ENCODE assay signal across 8 cellular contexts in genomic region chr17:75033346-75034235, GRCh38. TPM values are rescaled to one million over a fixed set of nuclear protein-coding genes. Genes with fewer than 3 reads are reported as not detected.
DNase-seq lines count a peak whose midpoint lies in the region; ATAC-seq and TF ChIP-seq lines count a peak whose summit lies in the region.

No MANE protein-coding gene starts in this region.

- H3K27me3 ChIP-seq in ascending aorta (no peaks in the 10 kb centered on the region), right cardiac atrium (ENCODE audit: control insufficient read depth, insufficient read depth) (no peaks in the 10 kb centered on the region), prostate gland (replicated peaks; ENCODE audit: insufficient read depth) (no peaks in the 10 kb centered on the region), upper lobe of left lung (no peaks in the 10 kb centered on the region)

- DNase-seq in GF-D8 (lab: John Stamatoyannopoulos, UW) (peak; percentile 69), NCI-H187 treated with DMSO at 0.1 percent for 48 hours (lab: John Stamatoyannopoulos, UW) (peak; percentile 58), T-helper 9 cell (peak; percentile 77), ascending aorta (ENCODE audit: low spot score in 2 of 2) (peak; percentile 77 to 97), right cardiac atrium (peak; percentile 87 to 97 (median 96)), prostate gland (ENCODE audit: low spot score) (peak; percentile 91), upper lobe of left lung (peak; percentile 91 to 93)

- H3K36me3 ChIP-seq in ascending aorta, result peaks cover 4 to 8% of the 10 kb centered on the region in 2 donors
- H3K36me3 ChIP-seq in prostate gland, result no peaks in the 10 kb centered on the region
- H3K36me3 ChIP-seq in upper lobe of left lung, result peaks cover 4 to 8% (median 6%) of the 10 kb centered on the region in 4 donors

- TF ChIP-seq CTCF in ascending aorta (IDR thresholded peaks at IDR 0.05) (no peak), prostate gland (IDR thresholded peaks at IDR 0.05) (peak in 1 of 4 experiments; percentile 23), upper lobe of left lung (IDR thresholded peaks at IDR 0.05) (no peak)

- TF ChIP-seq POLR2A in prostate gland (IDR thresholded peaks at IDR 0.05) (no peak), upper lobe of left lung (IDR thresholded peaks at IDR 0.05) (no peak)

- peaks cover 0 to 19% of the 10 kb centered on the region in 2 donors for H3K4me1 ChIP-seq in ascending aorta
- peaks cover 3% of the 10 kb centered on the region for H3K4me1 ChIP-seq in right cardiac atrium (ENCODE audit: control insufficient read depth, insufficient read depth, low read length)
- H3K4me1 ChIP-seq in prostate gland (replicated peaks), result peaks cover 6% of the 10 kb centered on the region
- peaks cover 36 to 47% (median 40%) of the 10 kb centered on the region in 4 donors for H3K4me1 ChIP-seq in upper lobe of left lung

- H3K27ac ChIP-seq in ascending aorta, result peak overlapping the region; percentile 91 to 95
- peak overlapping the region; percentile 21 for H3K27ac ChIP-seq in right cardiac atrium (ENCODE audit: low read length)
- peak overlapping the region; percentile 73 to 91 for H3K27ac ChIP-seq in prostate gland
- H3K27ac ChIP-seq in upper lobe of left lung, result peak overlapping the region; percentile 82 to 91 (median 88)

- under 1% methylated on average over 36 of the region's 36 CpGs for WGBS in right cardiac atrium
- WGBS in prostate gland, result 2% methylated on average over 36 of the region's 36 CpGs
- WGBS in upper lobe of left lung, 2 donors, result 2% methylated on average over 23 to 30 of the region's 36 CpGs

- H3K9me3 ChIP-seq in ascending aorta (no peaks in the 10 kb centered on the region), right cardiac atrium (ENCODE audit: control insufficient read depth, low read length) (no peaks in the 10 kb centered on the region), prostate gland (no peaks in the 10 kb centered on the region), upper lobe of left lung (no peaks in the 10 kb centered on the region)

- ATAC-seq in HG02852 (IDR thresholded peaks at IDR 0.05; ENCODE audit: unreplicated experiment) (peak; percentile 41), right cardiac atrium (peak; percentile 61 to 80), upper lobe of left lung (ENCODE audit: low FRiP score in 2 of 2) (peak; percentile 66 to 85)

- intact Hi-C loops in ascending aorta (cut with DNase I) (loop anchor here (5.0 to 10.0 kb wide), 3 partner anchors 149 to 1231 kb away; partner anchors contain the start of genes CASKIN2, SUMO2, TSEN54 and UBALD2), right cardiac atrium (cut with DNase I) (loop anchor here in 1 of 4 donors (10.0 kb wide), 1 partner anchor 49 kb away; the partner anchor contains the start of gene CDR2L), prostate gland (cut with DNase I) (loop anchor here (5.0 kb wide), 1 partner anchor 71 kb away; no protein-coding TSS in a partner anchor)

- no peak for TF ChIP-seq EP300 in upper lobe of left lung (IDR thresholded peaks at IDR 0.05)

- H3K4me3 ChIP-seq in ascending aorta (peak overlapping the region; percentile 76 to 79), right cardiac atrium (ENCODE audit: low read length) (peak overlapping the region; percentile 40), prostate gland (peak overlapping the region; percentile 35 to 52), upper lobe of left lung (peak overlapping the region; percentile 18 to 75 (median 64))

RNA-seq across cellular contexts. Expression of gene ATP5PD, which starts 13.2 kb away (rescaled TPM):
- total RNA-seq in ascending aorta (133 TPM), right cardiac atrium (100 to 1,000 TPM; 702 to 831 (median 748) TPM), prostate gland (100 to 1,000 TPM; 116 to 201 TPM), upper lobe of left lung (100 to 1,000 TPM; 126 to 198 (median 186) TPM)
- 2,009 TPM for polyA plus RNA-seq in right cardiac atrium

RNA-seq across cellular contexts. Expression of gene KCTD2, which starts 13.4 kb away (rescaled TPM):
- 31.4 TPM for total RNA-seq in ascending aorta
- 10 to 100 TPM; 22.3 to 27.5 (median 23.1) TPM for total RNA-seq in right cardiac atrium
- 22.8 TPM for polyA plus RNA-seq in right cardiac atrium
- 100 to 1,000 TPM in 1 of 2 donors, 10 to 100 TPM in 1; 24.4 to 104 TPM for total RNA-seq in prostate gland
- 10 to 100 TPM; 17.8 to 26.1 (median 22.9) TPM for total RNA-seq in upper lobe of left lung

RNA-seq across cellular contexts. Expression of gene MRPL58, which starts 21.1 kb away (rescaled TPM):
- 14.5 TPM for total RNA-seq in ascending aorta
- 10 to 100 TPM; 35.1 to 44.6 (median 37.3) TPM for total RNA-seq in right cardiac atrium
- 62.6 TPM for polyA plus RNA-seq in right cardiac atrium
- total RNA-seq in prostate gland, result 10 to 100 TPM; 28.4 to 73.8 TPM
- total RNA-seq in upper lobe of left lung, result 10 to 100 TPM; 10.5 to 41.0 (median 21.8) TPM

RNA-seq across cellular contexts. Expression of gene CDR2L, which starts 46.2 kb away (rescaled TPM):
- 54.7 TPM for total RNA-seq in ascending aorta
- 10 to 100 TPM; 11.0 to 17.5 (median 14.2) TPM for total RNA-seq in right cardiac atrium
- polyA plus RNA-seq in right cardiac atrium, result 13.8 TPM
- 10 to 100 TPM; 13.7 to 34.9 TPM for total RNA-seq in prostate gland
- 10 to 100 TPM; 15.6 to 48.8 (median 24.7) TPM for total RNA-seq in upper lobe of left lung

RNA-seq across cellular contexts. Expression of gene SLC16A5, which starts 54.2 kb away (rescaled TPM):
- total RNA-seq in ascending aorta (101 TPM), right cardiac atrium (10 to 100 TPM; 12.7 to 21.6 (median 18.5) TPM), prostate gland (10 to 100 TPM; 65.0 to 66.4 TPM), upper lobe of left lung (100 to 1,000 TPM in 4 of 6 donors, 10 to 100 TPM in 2; 40.6 to 234 (median 123) TPM)
- polyA plus RNA-seq in right cardiac atrium, result 12.7 TPM

Comparison
In these comparisons a context has a peak if more than half of its experiments do, and no peak if none do; other contexts are left out.
1. Peak in every context shown above with its lines: DNase-seq, ATAC-seq, H3K4me3 ChIP-seq and H3K27ac ChIP-seq.
2. H3K27ac ChIP-seq: peak in every context shown above with its lines; median percentile 93 in ascending aorta; 88 in upper lobe of left lung; 82 in prostate gland; 21 in right cardiac atrium.